Comparison of ENCODE assay signal across 14 cellular contexts in the genomic region with DNA sequence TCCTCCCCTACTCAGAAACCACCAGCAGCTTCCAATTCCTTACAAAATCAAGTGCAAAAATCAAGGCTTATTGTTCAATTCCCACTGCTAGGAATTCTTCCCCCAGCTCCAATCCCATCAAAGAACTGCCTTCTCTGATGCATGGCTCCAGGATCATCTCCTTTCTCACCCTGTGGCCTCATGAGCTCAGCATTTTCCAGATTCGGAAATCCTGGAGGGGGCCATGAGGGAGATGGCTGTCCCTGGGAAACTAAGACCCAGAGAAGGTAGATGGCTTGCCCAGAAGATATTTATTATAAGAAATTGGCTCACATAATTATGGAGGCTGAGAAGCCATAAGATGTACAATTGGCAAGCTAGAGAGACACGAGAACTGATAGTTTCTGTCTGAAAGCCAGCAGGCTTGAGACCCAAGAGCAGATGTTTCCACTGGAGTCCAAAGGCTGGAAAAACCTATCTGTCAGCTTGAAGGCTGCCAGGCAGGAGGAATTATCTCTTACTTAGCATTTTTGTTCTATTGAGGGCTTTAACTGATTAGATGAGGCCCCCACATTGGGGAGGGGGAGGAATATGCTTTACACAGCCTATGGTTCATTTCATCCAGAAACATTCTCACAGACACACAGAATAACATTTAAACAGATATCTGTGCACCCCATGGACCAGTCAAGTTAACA. TPM values are rescaled to one million over a fixed set of nuclear protein-coding genes. Genes with fewer than 3 reads are reported as not detected.
DNase-seq lines count a peak whose midpoint lies in the region; ATAC-seq and TF ChIP-seq lines count a peak whose summit lies in the region.
"Had no signal": no experiment of that assay in that cellular context is flagged by ENCODE, and none has a peak within 500 bp of the region (broad histone marks: within the 10 kb centered on the region; RNA-seq: fewer than 3 reads in every experiment).

No MANE protein-coding gene starts in this region.

- CTCF ChIA-PET in naive thymus-derived CD4-positive, alpha-beta T cell (lab: Charles Lee): no interaction called here

- no peaks in the 10 kb centered on the region for H3K36me3 ChIP-seq in CD4-positive, CD25-positive, alpha-beta regulatory T cell (ENCODE audit: control insufficient read depth, insufficient read depth, low read length)
- H3K36me3 ChIP-seq in naive thymus-derived CD4-positive, alpha-beta T cell (ENCODE audit: control insufficient read depth in 2 of 3, insufficient read depth in 3 of 3, low read length in 3 of 3): no peaks in the 10 kb centered on the region

- POLR2A ChIA-PET in naive thymus-derived CD4-positive, alpha-beta T cell (lab: Charles Lee): interaction anchor here (0.6 to 2.7 kb wide), 8 partner anchors 9 to 77 kb away, joined by 3 to 35 read pairs (median 4); partner anchors contain the start of gene GADD45B

- no peak overlapping the region for H3K27ac ChIP-seq in CD4-positive, CD25-positive, alpha-beta regulatory T cell (ENCODE audit: insufficient read depth, low read length, poor library complexity, severe bottlenecking)
- no peak overlapping the region for H3K27ac ChIP-seq in naive thymus-derived CD4-positive, alpha-beta T cell (ENCODE audit: low read depth, low read length)
- H3K27ac ChIP-seq: parathyroid adenoma had no signal

- no peak overlapping the region for H3K4me3 ChIP-seq in CD4-positive, CD25-positive, alpha-beta regulatory T cell (ENCODE audit: low read depth, low read length)
- no peak overlapping the region for H3K4me3 ChIP-seq in naive thymus-derived CD4-positive, alpha-beta T cell (ENCODE audit: low read length)

- no peaks in the 10 kb centered on the region for H3K36me3 Mint-ChIP-seq in CD4-positive, CD25-positive, alpha-beta regulatory T cell
- H3K36me3 Mint-ChIP-seq in IgD-negative memory B cell (peaks cover 8% of the 10 kb centered on the region), chondrocyte (ENCODE audit: low read depth) (no peaks in the 10 kb centered on the region)
- H3K36me3 Mint-ChIP-seq in naive thymus-derived CD4-positive, alpha-beta T cell: peaks cover 0 to 5% (median 0%) of the 10 kb centered on the region in 5 donors

- no peak overlapping the region for H3K4me3 Mint-ChIP-seq in CD4-positive, CD25-positive, alpha-beta regulatory T cell
- H3K4me3 Mint-ChIP-seq in IgD-negative memory B cell (no peak overlapping the region), chondrocyte (ENCODE audit: unreplicated experiment) (no peak overlapping the region)
- H3K4me3 Mint-ChIP-seq in naive thymus-derived CD4-positive, alpha-beta T cell: peak overlapping the region in 6 of 10 donors; percentile 7 to 60 (median 37)
- H3K4me3 Mint-ChIP-seq: dendritic cell treated with granulocyte-macrophage colony-stimulating factor and Interleukin-4, amounts not matched to agents 40 ng/mL and 50 ng/mL, for 4 days had no signal

- H3K27me3 Mint-ChIP-seq in CD4-positive, CD25-positive, alpha-beta regulatory T cell: peaks cover 4% of the 10 kb centered on the region
- H3K27me3 Mint-ChIP-seq in IgD-negative memory B cell (no peaks in the 10 kb centered on the region), chondrocyte (ENCODE audit: low read depth) (no peaks in the 10 kb centered on the region)
- no peaks in the 10 kb centered on the region for H3K27me3 Mint-ChIP-seq in naive thymus-derived CD4-positive, alpha-beta T cell

- peaks cover 0 to 2% (median 0%) of the 10 kb centered on the region in 7 donors for H3K9me3 Mint-ChIP-seq in CD4-positive, CD25-positive, alpha-beta regulatory T cell
- peaks cover 0 to 4% (median 0%) of the 10 kb centered on the region in 3 donors for H3K9me3 Mint-ChIP-seq in IgD-negative memory B cell
- H3K9me3 Mint-ChIP-seq in chondrocyte (ENCODE audit: low read depth): peaks cover 5% of the 10 kb centered on the region
- H3K9me3 Mint-ChIP-seq in naive thymus-derived CD4-positive, alpha-beta T cell: peaks cover 0 to 9% (median 4%) of the 10 kb centered on the region in 11 donors
- H3K9me3 Mint-ChIP-seq: dendritic cell treated with granulocyte-macrophage colony-stimulating factor and Interleukin-4, amounts not matched to agents 40 ng/mL and 50 ng/mL, for 4 days had no signal

- peaks cover 10 to 23% (median 15%) of the 10 kb centered on the region in 4 donors for H3K4me1 Mint-ChIP-seq in CD4-positive, CD25-positive, alpha-beta regulatory T cell
- H3K4me1 Mint-ChIP-seq in IgD-negative memory B cell (peaks cover 17 to 24% (median 24%) of the 10 kb centered on the region in 3 donors), chondrocyte (ENCODE audit: low read depth) (peaks cover 44% of the 10 kb centered on the region)
- peaks cover 13 to 31% (median 24%) of the 10 kb centered on the region in 7 donors for H3K4me1 Mint-ChIP-seq in naive thymus-derived CD4-positive, alpha-beta T cell

- DNase-seq in CD4-positive, CD25-positive, alpha-beta regulatory T cell: no peak
- no peak for DNase-seq in chondrocyte (ENCODE audit: low spot score)
- no peak for DNase-seq in naive thymus-derived CD4-positive, alpha-beta T cell
- no peak for DNase-seq in COLO829 (ENCODE audit: low spot score)
- no peak for DNase-seq in pons (ENCODE audit: low spot score)
- DNase-seq in omental fat pad (ENCODE audit: low spot score): no peak
- DNase-seq in NCI-H510A (lab: John Stamatoyannopoulos, UW): no peak
- DNase-seq: activated CD4-positive, alpha-beta T cell treated with anti-CD3 and anti-CD28 coated beads, Interleukin-2, amount 50 U/mL, for 1 hour; activated T-cell treated with anti-CD3 and anti-CD28 coated beads, Interleukin-2, amount 50 U/mL, for 48 hours; NCI-H2029; T-helper 9 cell had no signal

- no peaks in the 10 kb centered on the region for H3K27me3 ChIP-seq in CD4-positive, CD25-positive, alpha-beta regulatory T cell (ENCODE audit: control insufficient read depth, insufficient read depth, low read length)
- no peaks in the 10 kb centered on the region for H3K27me3 ChIP-seq in naive thymus-derived CD4-positive, alpha-beta T cell (ENCODE audit: control insufficient read depth in 2 of 2, insufficient read depth in 2 of 2, low read length in 2 of 2)

- intact Hi-C loops in naive thymus-derived CD4-positive, alpha-beta T cell (cut with micrococcal nuclease): loop anchor here in 1 of 2 donors (5.0 kb wide), 1 partner anchor 37 kb away; no protein-coding TSS in a partner anchor

- TF ChIP-seq CTCF in chondrocyte (IDR thresholded peaks at IDR 0.05) (no peak), omental fat pad (IDR thresholded peaks at IDR 0.05) (no peak)

- peak overlapping the region in 2 of 3 donors; percentile 59 to 65 for H3K27ac Mint-ChIP-seq in CD4-positive, CD25-positive, alpha-beta regulatory T cell
- H3K27ac Mint-ChIP-seq in IgD-negative memory B cell (peak overlapping the region; percentile 31 to 44 (median 44)), chondrocyte (ENCODE audit: unreplicated experiment) (peak overlapping the region; percentile 85)
- peak overlapping the region; percentile 10 to 87 (median 64) for H3K27ac Mint-ChIP-seq in naive thymus-derived CD4-positive, alpha-beta T cell

- H3K9me3 ChIP-seq in CD4-positive, CD25-positive, alpha-beta regulatory T cell (ENCODE audit: control insufficient read depth in 2 of 2, low read length in 2 of 2): no peaks in the 10 kb centered on the region
- no peaks in the 10 kb centered on the region for H3K9me3 ChIP-seq in naive thymus-derived CD4-positive, alpha-beta T cell (ENCODE audit: control insufficient read depth in 2 of 3, low read length in 3 of 3)

- no peaks in the 10 kb centered on the region for H3K4me1 ChIP-seq in CD4-positive, CD25-positive, alpha-beta regulatory T cell (ENCODE audit: control insufficient read depth, insufficient read depth, low read length, poor library complexity, severe bottlenecking)
- peaks cover 3 to 8% of the 10 kb centered on the region in 2 donors for H3K4me1 ChIP-seq in naive thymus-derived CD4-positive, alpha-beta T cell (ENCODE audit: control insufficient read depth in 2 of 2, insufficient read depth in 2 of 2, low read length in 2 of 2)
- H3K4me1 ChIP-seq: parathyroid adenoma had no signal

- ATAC-seq in CD4-positive, CD25-positive, alpha-beta regulatory T cell (ENCODE audit: low read depth in 2 of 2): no peak
- no peak for ATAC-seq in naive thymus-derived CD4-positive, alpha-beta T cell
- ATAC-seq in omental fat pad (ENCODE audit: low FRiP score): no peak

RNA-seq across cellular contexts. Expression of gene GADD45B, which starts 58.6 kb away (rescaled TPM):
- total RNA-seq in CD4-positive, CD25-positive, alpha-beta regulatory T cell: 191 TPM
- 10 to 100 TPM; 53.4 to 70.2 (median 63.3) TPM for polyA plus RNA-seq in CD4-positive, CD25-positive, alpha-beta regulatory T cell
- 98.0 TPM for polyA plus RNA-seq in IgD-negative memory B cell
- total RNA-seq in chondrocyte: 177 to 258 TPM (median 181 TPM) in 3 replicates
- total RNA-seq in naive thymus-derived CD4-positive, alpha-beta T cell: 100 to 1,000 TPM in 2 of 5 experiments, 10 to 100 TPM in 3; 71.7 to 157 (median 84.2) TPM
- polyA plus RNA-seq in naive thymus-derived CD4-positive, alpha-beta T cell: 10 to 100 TPM; 30.1 to 38.4 TPM
- total RNA-seq in omental fat pad: 100 to 1,000 TPM; 120 to 726 (median 425) TPM

Comparison
In these comparisons a context has a peak if more than half of its experiments do, and no peak if none do; other contexts are left out.
1. H3K4me3 Mint-ChIP-seq: peak in naive thymus-derived CD4-positive, alpha-beta T cell (6 of 10); none in CD4-positive, CD25-positive, alpha-beta regulatory T cell (0 of 4), IgD-negative memory B cell (0 of 4) and chondrocyte (single experiment).
2. Peak in every context shown above with its lines, with median percentiles within 50 percentile points of each other: H3K27ac Mint-ChIP-seq.